29 cellular contexts compared by ENCODE assay signal in genomic region chr4:1623390-1623789, GRCh38.
"Had no signal": no experiment of that assay in that cellular context is flagged by ENCODE, and none has a peak within 500 bp of the region (broad histone marks: within the 10 kb centered on the region; RNA-seq: fewer than 3 reads in every experiment).

No MANE protein-coding gene starts in this region.

- DNase-seq: activated CD4-positive, alpha-beta memory T cell treated with anti-CD3 and anti-CD28 coated beads, Interleukin-2, amount 10 ng/mL, durations not matched to agents 7 days and 5 days; activated CD4-positive, alpha-beta T cell treated with anti-CD3 and anti-CD28 coated beads for 1 hour; activated CD4-positive, alpha-beta T cell treated with anti-CD3 and anti-CD28 coated beads for 48 hours; activated CD4-positive, CD25-positive, alpha-beta regulatory T cell; activated CD8-positive, alpha-beta memory T cell treated with anti-CD3 and anti-CD28 coated beads for 24 hours; activated CD8-positive, alpha-beta memory T cell treated with anti-CD3 and anti-CD28 coated beads, Interleukin-2, amount 10 ng/mL, durations not matched to agents 7 days and 5 days; activated CD8-positive, alpha-beta memory T cell treated with anti-CD3 and anti-CD28 coated beads, Interleukin-2, amount 50 U/mL, for 48 hours; activated effector memory CD4-positive, alpha-beta T cell treated with Interleukin-2 at 50 U/mL for 16 hours; activated naive CD4-positive, alpha-beta T cell treated with anti-CD3 and anti-CD28 coated beads, Interleukin-2, amount 10 ng/mL, durations not matched to agents 7 days and 5 days; activated naive CD8-positive, alpha-beta T cell treated with anti-CD3 and anti-CD28 coated beads, Interleukin-2, amount 50 U/mL, for 24 hours; activated T-cell treated with anti-CD3 and anti-CD28 coated beads, Interleukin-2, amount 50 U/mL, for 48 hours; anterior cingulate cortex; caudate nucleus; cerebellar nuclear complex; NCI-H1105; NCI-H1417 treated with DMSO at 0.1 percent for 48 hours; NCI-H187 treated with DMSO at 0.1 percent for 48 hours; NCI-H2081; NCI-H345; NCI-H524 treated with DMSO at 0.1 percent for 48 hours; PC-3; Peyer's patch; RPMI8226; SHP77 treated with DMSO at 0.1 percent for 48 hours; T1000; WERI-Rb-1 had no signal

- H3K27me3 Mint-ChIP-seq: activated CD4-positive, alpha-beta memory T cell treated with anti-CD3 and anti-CD28 coated beads, Interleukin-2, amount 10 ng/mL, durations not matched to agents 7 days and 5 days; activated CD8-positive, alpha-beta memory T cell treated with anti-CD3 and anti-CD28 coated beads, Interleukin-2, amount 10 ng/mL, durations not matched to agents 7 days and 5 days; activated naive CD4-positive, alpha-beta T cell treated with anti-CD3 and anti-CD28 coated beads, Interleukin-2, amount 10 ng/mL, durations not matched to agents 7 days and 5 days; activated naive CD8-positive, alpha-beta T cell; activated naive CD8-positive, alpha-beta T cell treated with anti-CD3 and anti-CD28 coated beads, Interleukin-2, amount 50 U/mL, for 24 hours had no signal

- H3K36me3 ChIP-seq: Peyer's patch, SJSA1, WERI-Rb-1 had no signal

- H3K9me3 ChIP-seq: Peyer's patch, SJSA1 had no signal

- H3K27ac Mint-ChIP-seq: activated CD4-positive, alpha-beta memory T cell treated with anti-CD3 and anti-CD28 coated beads, Interleukin-2, amount 10 ng/mL, durations not matched to agents 7 days and 5 days; activated CD8-positive, alpha-beta memory T cell treated with anti-CD3 and anti-CD28 coated beads, Interleukin-2, amount 10 ng/mL, durations not matched to agents 7 days and 5 days; activated naive CD4-positive, alpha-beta T cell treated with anti-CD3 and anti-CD28 coated beads, Interleukin-2, amount 10 ng/mL, durations not matched to agents 7 days and 5 days; activated naive CD8-positive, alpha-beta T cell; activated naive CD8-positive, alpha-beta T cell treated with anti-CD3 and anti-CD28 coated beads, Interleukin-2, amount 50 U/mL, for 24 hours; brain had no signal

- H3K4me3 Mint-ChIP-seq: activated CD4-positive, alpha-beta memory T cell treated with anti-CD3 and anti-CD28 coated beads, Interleukin-2, amount 10 ng/mL, durations not matched to agents 7 days and 5 days; activated CD8-positive, alpha-beta memory T cell treated with anti-CD3 and anti-CD28 coated beads, Interleukin-2, amount 10 ng/mL, durations not matched to agents 7 days and 5 days; activated naive CD4-positive, alpha-beta T cell treated with anti-CD3 and anti-CD28 coated beads, Interleukin-2, amount 10 ng/mL, durations not matched to agents 7 days and 5 days; activated naive CD8-positive, alpha-beta T cell; activated naive CD8-positive, alpha-beta T cell treated with anti-CD3 and anti-CD28 coated beads, Interleukin-2, amount 50 U/mL, for 24 hours; brain had no signal

- H3K27me3 ChIP-seq: Peyer's patch, SJSA1 had no signal

- H3K4me1 Mint-ChIP-seq: activated CD8-positive, alpha-beta memory T cell treated with anti-CD3 and anti-CD28 coated beads, Interleukin-2, amount 10 ng/mL, durations not matched to agents 7 days and 5 days; activated naive CD8-positive, alpha-beta T cell treated with anti-CD3 and anti-CD28 coated beads, Interleukin-2, amount 50 U/mL, for 24 hours; brain had no signal

- H3K36me3 Mint-ChIP-seq: activated CD8-positive, alpha-beta memory T cell treated with anti-CD3 and anti-CD28 coated beads, Interleukin-2, amount 10 ng/mL, durations not matched to agents 7 days and 5 days; activated naive CD4-positive, alpha-beta T cell treated with anti-CD3 and anti-CD28 coated beads, Interleukin-2, amount 10 ng/mL, durations not matched to agents 7 days and 5 days; activated naive CD8-positive, alpha-beta T cell; brain had no signal

- H3K4me3 ChIP-seq: Peyer's patch, SJSA1 had no signal

- H3K27ac ChIP-seq: Peyer's patch, SJSA1, WERI-Rb-1 had no signal

- ATAC-seq: activated CD8-positive, alpha-beta memory T cell treated with anti-CD3 and anti-CD28 coated beads, Interleukin-2, amount 10 ng/mL, durations not matched to agents 7 days and 5 days; activated naive CD8-positive, alpha-beta T cell treated with anti-CD3 and anti-CD28 coated beads, Interleukin-2, amount 50 U/mL, for 24 hours; PC-3 had no signal

- H3K4me1 ChIP-seq: Peyer's patch, SJSA1 had no signal

- H3K9me3 Mint-ChIP-seq: activated naive CD8-positive, alpha-beta T cell treated with anti-CD3 and anti-CD28 coated beads, Interleukin-2, amount 50 U/mL, for 24 hours had no signal
